Comparison of ENCODE assay signal across 1 cellular context in the genomic region with DNA sequence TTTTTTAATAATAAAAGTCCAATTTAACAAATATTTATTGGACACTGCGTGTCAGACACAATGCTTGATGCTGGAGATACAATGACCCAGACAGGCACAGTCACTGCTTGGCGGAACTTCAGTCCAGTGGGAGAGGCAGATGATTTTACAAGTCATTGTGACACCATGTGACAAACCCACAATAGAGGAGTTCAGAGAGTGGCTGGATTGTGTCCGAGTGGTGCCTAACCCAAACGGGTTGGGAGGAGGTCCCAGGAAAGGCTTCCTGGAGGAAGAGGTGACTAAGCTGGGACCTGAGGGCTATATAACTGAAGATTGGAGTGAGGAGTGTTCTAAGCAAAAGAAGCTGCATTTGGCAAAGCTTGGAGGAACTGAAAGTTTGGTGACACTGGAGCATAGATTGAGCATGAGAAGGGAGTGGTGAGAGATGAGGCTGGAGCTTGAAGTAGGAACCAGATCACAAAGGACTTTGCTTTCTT.
TF ChIP-seq lines count a peak whose summit lies in the region.

No MANE protein-coding gene starts in this region.

TF ChIP-seq in GM12878, 131 proteins besides CTCF, POLR2A, EP300 and RAD21 (continued from another document and continues in another):
- no peak for TF ChIP-seq ZSCAN29 (IDR thresholded peaks at IDR 0.05)
- TF ChIP-seq HDGF (IDR thresholded peaks at IDR 0.05), result peak; percentile 18; the same call in 1 of the 2 replicates
- no peak for TF ChIP-seq SIX5 (IDR thresholded peaks at IDR 0.05; ENCODE audit: low read depth, low read length, severe bottlenecking)
- TF ChIP-seq, protein P1, sequence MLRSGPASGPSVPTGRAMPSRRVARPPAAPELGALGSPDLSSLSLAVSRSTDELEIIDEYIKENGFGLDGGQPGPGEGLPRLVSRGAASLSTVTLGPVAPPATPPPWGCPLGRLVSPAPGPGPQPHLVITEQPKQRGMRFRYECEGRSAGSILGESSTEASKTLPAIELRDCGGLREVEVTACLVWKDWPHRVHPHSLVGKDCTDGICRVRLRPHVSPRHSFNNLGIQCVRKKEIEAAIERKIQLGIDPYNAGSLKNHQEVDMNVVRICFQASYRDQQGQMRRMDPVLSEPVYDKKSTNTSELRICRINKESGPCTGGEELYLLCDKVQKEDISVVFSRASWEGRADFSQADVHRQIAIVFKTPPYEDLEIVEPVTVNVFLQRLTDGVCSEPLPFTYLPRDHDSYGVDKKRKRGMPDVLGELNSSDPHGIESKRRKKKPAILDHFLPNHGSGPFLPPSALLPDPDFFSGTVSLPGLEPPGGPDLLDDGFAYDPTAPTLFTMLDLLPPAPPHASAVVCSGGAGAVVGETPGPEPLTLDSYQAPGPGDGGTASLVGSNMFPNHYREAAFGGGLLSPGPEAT (IDR thresholded peaks at IDR 0.05; ENCODE audit: low read depth), result peak; percentile 84
- peak; percentile 13; the same call in 1 of the 2 replicates for TF ChIP-seq RUNX3 (IDR thresholded peaks at IDR 0.05; ENCODE audit: low read length)
- TF ChIP-seq ATF7 (IDR thresholded peaks at IDR 0.05; ENCODE audit: low read depth), result peak; percentile 22; the same call in 1 of the 2 replicates
- TF ChIP-seq CEBPB (IDR thresholded peaks at IDR 0.05; ENCODE audit: borderline replicate concordance in 1 of 2, low read depth in 2 of 2, low read length in 2 of 2), result no peak
- peak; percentile 77 for TF ChIP-seq RAD51 (IDR thresholded peaks at IDR 0.05)
- no peak for TF ChIP-seq FOS (IDR thresholded peaks at IDR 0.05; ENCODE audit: borderline replicate concordance, extremely low read depth, insufficient read length)
- no peak for TF ChIP-seq YY1 (IDR thresholded peaks at IDR 0.05; ENCODE audit: low read depth, low read length)
- peak; percentile 53; the same call in 1 of the 2 replicates for TF ChIP-seq MTA2 (IDR thresholded peaks at IDR 0.05; ENCODE audit: low read depth)
- TF ChIP-seq, protein P2, sequence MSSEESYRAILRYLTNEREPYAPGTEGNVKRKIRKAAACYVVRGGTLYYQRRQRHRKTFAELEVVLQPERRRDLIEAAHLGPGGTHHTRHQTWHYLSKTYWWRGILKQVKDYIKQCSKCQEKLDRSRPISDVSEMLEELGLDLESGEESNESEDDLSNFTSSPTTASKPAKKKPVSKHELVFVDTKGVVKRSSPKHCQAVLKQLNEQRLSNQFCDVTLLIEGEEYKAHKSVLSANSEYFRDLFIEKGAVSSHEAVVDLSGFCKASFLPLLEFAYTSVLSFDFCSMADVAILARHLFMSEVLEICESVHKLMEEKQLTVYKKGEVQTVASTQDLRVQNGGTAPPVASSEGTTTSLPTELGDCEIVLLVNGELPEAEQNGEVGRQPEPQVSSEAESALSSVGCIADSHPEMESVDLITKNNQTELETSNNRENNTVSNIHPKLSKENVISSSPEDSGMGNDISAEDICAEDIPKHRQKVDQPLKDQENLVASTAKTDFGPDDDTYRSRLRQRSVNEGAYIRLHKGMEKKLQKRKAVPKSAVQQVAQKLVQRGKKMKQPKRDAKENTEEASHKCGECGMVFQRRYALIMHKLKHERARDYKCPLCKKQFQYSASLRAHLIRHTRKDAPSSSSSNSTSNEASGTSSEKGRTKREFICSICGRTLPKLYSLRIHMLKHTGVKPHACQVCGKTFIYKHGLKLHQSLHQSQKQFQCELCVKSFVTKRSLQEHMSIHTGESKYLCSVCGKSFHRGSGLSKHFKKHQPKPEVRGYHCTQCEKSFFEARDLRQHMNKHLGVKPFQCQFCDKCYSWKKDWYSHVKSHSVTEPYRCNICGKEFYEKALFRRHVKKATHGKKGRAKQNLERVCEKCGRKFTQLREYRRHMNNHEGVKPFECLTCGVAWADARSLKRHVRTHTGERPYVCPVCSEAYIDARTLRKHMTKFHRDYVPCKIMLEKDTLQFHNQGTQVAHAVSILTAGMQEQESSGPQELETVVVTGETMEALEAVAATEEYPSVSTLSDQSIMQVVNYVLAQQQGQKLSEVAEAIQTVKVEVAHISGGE (CRISPR knock-in tag; IDR thresholded peaks at IDR 0.05), result no peak
- no peak for TF ChIP-seq MXI1 (IDR thresholded peaks at IDR 0.05; ENCODE audit: low read depth, low read length)
- TF ChIP-seq ZNF207 (IDR thresholded peaks at IDR 0.05; ENCODE audit: borderline replicate concordance), result no peak
- TF ChIP-seq CREM (IDR thresholded peaks at IDR 0.05; ENCODE audit: low read depth), result no peak
- TF ChIP-seq EED (IDR thresholded peaks at IDR 0.05; ENCODE audit: low read depth), result peak; percentile 81
- TF ChIP-seq NR2F1 (conservative IDR thresholded peaks at IDR 0.05), result no peak
- TF ChIP-seq, protein P3, sequence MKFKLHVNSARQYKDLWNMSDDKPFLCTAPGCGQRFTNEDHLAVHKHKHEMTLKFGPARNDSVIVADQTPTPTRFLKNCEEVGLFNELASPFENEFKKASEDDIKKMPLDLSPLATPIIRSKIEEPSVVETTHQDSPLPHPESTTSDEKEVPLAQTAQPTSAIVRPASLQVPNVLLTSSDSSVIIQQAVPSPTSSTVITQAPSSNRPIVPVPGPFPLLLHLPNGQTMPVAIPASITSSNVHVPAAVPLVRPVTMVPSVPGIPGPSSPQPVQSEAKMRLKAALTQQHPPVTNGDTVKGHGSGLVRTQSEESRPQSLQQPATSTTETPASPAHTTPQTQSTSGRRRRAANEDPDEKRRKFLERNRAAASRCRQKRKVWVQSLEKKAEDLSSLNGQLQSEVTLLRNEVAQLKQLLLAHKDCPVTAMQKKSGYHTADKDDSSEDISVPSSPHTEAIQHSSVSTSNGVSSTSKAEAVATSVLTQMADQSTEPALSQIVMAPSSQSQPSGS (IDR thresholded peaks at IDR 0.05; ENCODE audit: low read length), result no peak
- 0 out of 2 replicates have a peak, but pooled peaks have one; percentile 14 for TF ChIP-seq BCL11A (IDR thresholded peaks at IDR 0.05; ENCODE audit: low read depth, low read length)
- 0 out of 2 replicates have a peak, but pooled peaks have one; percentile 42 for TF ChIP-seq NFIC (IDR thresholded peaks at IDR 0.05; ENCODE audit: low read depth, low read length)
- TF ChIP-seq, protein P4, sequence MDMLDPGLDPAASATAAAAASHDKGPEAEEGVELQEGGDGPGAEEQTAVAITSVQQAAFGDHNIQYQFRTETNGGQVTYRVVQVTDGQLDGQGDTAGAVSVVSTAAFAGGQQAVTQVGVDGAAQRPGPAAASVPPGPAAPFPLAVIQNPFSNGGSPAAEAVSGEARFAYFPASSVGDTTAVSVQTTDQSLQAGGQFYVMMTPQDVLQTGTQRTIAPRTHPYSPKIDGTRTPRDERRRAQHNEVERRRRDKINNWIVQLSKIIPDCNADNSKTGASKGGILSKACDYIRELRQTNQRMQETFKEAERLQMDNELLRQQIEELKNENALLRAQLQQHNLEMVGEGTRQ (IDR thresholded peaks at IDR 0.05; ENCODE audit: borderline replicate concordance, low read depth, low read length), result no peak
- TF ChIP-seq BMI1 (IDR thresholded peaks at IDR 0.05; ENCODE audit: borderline replicate concordance), result no peak
- peak; percentile 88 for TF ChIP-seq SPI1 (IDR thresholded peaks at IDR 0.05; ENCODE audit: borderline replicate concordance, insufficient read depth, low read depth, low read length)
- TF ChIP-seq BHLHE40 (IDR thresholded peaks at IDR 0.05; ENCODE audit: borderline replicate concordance in 1 of 2, low read depth in 2 of 2, low read length in 1 of 2), result 0 out of 4 replicates have a peak, but pooled peaks of 1 of the 2 experiments have one; percentile 11
- TF ChIP-seq TCF3 (IDR thresholded peaks at IDR 0.05; ENCODE audit: borderline replicate concordance, insufficient read depth, low read depth, low read length), result no peak
- peak; percentile 16 for TF ChIP-seq RELA (IDR thresholded peaks at IDR 0.05; ENCODE audit: borderline replicate concordance, partially characterized antibody)
- TF ChIP-seq STAT1 (conservative IDR thresholded peaks at IDR 0.05), result 0 out of 2 replicates have a peak, but pooled peaks have one; percentile 60
- TF ChIP-seq JUND (IDR thresholded peaks at IDR 0.05; ENCODE audit: low read depth, low read length), result no peak
- TF ChIP-seq TARDBP (IDR thresholded peaks at IDR 0.05; ENCODE audit: borderline replicate concordance), result no peak
- TF ChIP-seq DPF2 (IDR thresholded peaks at IDR 0.05), result peak; percentile 78
- TF ChIP-seq, protein P5, sequence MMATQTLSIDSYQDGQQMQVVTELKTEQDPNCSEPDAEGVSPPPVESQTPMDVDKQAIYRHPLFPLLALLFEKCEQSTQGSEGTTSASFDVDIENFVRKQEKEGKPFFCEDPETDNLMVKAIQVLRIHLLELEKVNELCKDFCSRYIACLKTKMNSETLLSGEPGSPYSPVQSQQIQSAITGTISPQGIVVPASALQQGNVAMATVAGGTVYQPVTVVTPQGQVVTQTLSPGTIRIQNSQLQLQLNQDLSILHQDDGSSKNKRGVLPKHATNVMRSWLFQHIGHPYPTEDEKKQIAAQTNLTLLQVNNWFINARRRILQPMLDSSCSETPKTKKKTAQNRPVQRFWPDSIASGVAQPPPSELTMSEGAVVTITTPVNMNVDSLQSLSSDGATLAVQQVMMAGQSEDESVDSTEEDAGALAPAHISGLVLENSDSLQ (IDR thresholded peaks at IDR 0.05), result no peak
- TF ChIP-seq, protein P6, sequence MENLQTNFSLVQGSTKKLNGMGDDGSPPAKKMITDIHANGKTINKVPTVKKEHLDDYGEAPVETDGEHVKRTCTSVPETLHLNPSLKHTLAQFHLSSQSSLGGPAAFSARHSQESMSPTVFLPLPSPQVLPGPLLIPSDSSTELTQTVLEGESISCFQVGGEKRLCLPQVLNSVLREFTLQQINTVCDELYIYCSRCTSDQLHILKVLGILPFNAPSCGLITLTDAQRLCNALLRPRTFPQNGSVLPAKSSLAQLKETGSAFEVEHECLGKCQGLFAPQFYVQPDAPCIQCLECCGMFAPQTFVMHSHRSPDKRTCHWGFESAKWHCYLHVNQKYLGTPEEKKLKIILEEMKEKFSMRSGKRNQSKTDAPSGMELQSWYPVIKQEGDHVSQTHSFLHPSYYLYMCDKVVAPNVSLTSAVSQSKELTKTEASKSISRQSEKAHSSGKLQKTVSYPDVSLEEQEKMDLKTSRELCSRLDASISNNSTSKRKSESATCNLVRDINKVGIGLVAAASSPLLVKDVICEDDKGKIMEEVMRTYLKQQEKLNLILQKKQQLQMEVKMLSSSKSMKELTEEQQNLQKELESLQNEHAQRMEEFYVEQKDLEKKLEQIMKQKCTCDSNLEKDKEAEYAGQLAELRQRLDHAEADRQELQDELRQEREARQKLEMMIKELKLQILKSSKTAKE (IDR thresholded peaks at IDR 0.05; ENCODE audit: low read depth, poor library complexity, severe bottlenecking), result no peak
- TF ChIP-seq, protein P7, sequence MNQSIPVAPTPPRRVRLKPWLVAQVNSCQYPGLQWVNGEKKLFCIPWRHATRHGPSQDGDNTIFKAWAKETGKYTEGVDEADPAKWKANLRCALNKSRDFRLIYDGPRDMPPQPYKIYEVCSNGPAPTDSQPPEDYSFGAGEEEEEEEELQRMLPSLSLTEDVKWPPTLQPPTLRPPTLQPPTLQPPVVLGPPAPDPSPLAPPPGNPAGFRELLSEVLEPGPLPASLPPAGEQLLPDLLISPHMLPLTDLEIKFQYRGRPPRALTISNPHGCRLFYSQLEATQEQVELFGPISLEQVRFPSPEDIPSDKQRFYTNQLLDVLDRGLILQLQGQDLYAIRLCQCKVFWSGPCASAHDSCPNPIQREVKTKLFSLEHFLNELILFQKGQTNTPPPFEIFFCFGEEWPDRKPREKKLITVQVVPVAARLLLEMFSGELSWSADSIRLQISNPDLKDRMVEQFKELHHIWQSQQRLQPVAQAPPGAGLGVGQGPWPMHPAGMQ (IDR thresholded peaks at IDR 0.05; ENCODE audit: borderline replicate concordance), result no peak
- no peak for TF ChIP-seq HDAC2 (IDR thresholded peaks at IDR 0.05)
- TF ChIP-seq, protein P8, sequence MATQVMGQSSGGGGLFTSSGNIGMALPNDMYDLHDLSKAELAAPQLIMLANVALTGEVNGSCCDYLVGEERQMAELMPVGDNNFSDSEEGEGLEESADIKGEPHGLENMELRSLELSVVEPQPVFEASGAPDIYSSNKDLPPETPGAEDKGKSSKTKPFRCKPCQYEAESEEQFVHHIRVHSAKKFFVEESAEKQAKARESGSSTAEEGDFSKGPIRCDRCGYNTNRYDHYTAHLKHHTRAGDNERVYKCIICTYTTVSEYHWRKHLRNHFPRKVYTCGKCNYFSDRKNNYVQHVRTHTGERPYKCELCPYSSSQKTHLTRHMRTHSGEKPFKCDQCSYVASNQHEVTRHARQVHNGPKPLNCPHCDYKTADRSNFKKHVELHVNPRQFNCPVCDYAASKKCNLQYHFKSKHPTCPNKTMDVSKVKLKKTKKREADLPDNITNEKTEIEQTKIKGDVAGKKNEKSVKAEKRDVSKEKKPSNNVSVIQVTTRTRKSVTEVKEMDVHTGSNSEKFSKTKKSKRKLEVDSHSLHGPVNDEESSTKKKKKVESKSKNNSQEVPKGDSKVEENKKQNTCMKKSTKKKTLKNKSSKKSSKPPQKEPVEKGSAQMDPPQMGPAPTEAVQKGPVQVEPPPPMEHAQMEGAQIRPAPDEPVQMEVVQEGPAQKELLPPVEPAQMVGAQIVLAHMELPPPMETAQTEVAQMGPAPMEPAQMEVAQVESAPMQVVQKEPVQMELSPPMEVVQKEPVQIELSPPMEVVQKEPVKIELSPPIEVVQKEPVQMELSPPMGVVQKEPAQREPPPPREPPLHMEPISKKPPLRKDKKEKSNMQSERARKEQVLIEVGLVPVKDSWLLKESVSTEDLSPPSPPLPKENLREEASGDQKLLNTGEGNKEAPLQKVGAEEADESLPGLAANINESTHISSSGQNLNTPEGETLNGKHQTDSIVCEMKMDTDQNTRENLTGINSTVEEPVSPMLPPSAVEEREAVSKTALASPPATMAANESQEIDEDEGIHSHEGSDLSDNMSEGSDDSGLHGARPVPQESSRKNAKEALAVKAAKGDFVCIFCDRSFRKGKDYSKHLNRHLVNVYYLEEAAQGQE (IDR thresholded peaks at IDR 0.05; ENCODE audit: low read depth, low read length), result no peak
- TF ChIP-seq, protein P9, sequence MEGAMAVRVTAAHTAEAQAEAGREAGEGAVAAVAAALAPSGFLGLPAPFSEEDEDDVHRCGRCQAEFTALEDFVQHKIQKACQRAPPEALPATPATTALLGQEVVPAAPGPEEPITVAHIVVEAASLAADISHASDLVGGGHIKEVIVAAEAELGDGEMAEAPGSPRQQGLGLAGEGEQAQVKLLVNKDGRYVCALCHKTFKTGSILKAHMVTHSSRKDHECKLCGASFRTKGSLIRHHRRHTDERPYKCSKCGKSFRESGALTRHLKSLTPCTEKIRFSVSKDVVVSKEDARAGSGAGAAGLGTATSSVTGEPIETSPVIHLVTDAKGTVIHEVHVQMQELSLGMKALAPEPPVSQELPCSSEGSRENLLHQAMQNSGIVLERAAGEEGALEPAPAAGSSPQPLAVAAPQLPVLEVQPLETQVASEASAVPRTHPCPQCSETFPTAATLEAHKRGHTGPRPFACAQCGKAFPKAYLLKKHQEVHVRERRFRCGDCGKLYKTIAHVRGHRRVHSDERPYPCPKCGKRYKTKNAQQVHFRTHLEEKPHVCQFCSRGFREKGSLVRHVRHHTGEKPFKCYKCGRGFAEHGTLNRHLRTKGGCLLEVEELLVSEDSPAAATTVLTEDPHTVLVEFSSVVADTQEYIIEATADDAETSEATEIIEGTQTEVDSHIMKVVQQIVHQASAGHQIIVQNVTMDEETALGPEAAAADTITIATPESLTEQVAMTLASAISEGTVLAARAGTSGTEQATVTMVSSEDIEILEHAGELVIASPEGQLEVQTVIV (IDR thresholded peaks at IDR 0.05; ENCODE audit: borderline replicate concordance, partially characterized antibody), result no peak
- 0 out of 2 replicates have a peak, but pooled peaks have one; percentile 50 for TF ChIP-seq IRF4 (IDR thresholded peaks at IDR 0.05; ENCODE audit: low read depth, low read length)
- TF ChIP-seq LARP7 (IDR thresholded peaks at IDR 0.05), result no peak
- TF ChIP-seq IKZF1 (conservative IDR thresholded peaks at IDR 0.05), result peak; percentile 79
